In genomic region chr22:41096391-41096790, GRCh38 we compare ENCODE assay signal across 12 cellular contexts. TPM values are rescaled to one million over a fixed set of nuclear protein-coding genes. Genes with fewer than 3 reads are reported as not detected.
DNase-seq lines count a peak whose midpoint lies in the region; ATAC-seq and TF ChIP-seq lines count a peak whose summit lies in the region.
"Had no signal": no experiment of that assay in that cellular context is flagged by ENCODE, and none has a peak within 500 bp of the region (broad histone marks: within the 10 kb centered on the region; RNA-seq: fewer than 3 reads in every experiment).

No MANE protein-coding gene starts in this region.

- H3K4me1 ChIP-seq in effector memory CD4-positive, alpha-beta T cell (ENCODE audit: control insufficient read depth, insufficient read depth, low read length, poor library complexity, severe bottlenecking): peaks cover 14% of the 10 kb centered on the region

- H3K4me1 Mint-ChIP-seq in activated naive CD4-positive, alpha-beta T cell treated with anti-CD3 and anti-CD28 coated beads, Interleukin-2, amount 50 U/mL, for 24 hours: peaks cover 67% of the 10 kb centered on the region
- peaks cover 60% of the 10 kb centered on the region for H3K4me1 Mint-ChIP-seq in activated naive CD4-positive, alpha-beta T cell treated with anti-CD3 and anti-CD28 coated beads, Interleukin-2, amount 10 ng/mL, durations not matched to agents 7 days and 5 days
- H3K4me1 Mint-ChIP-seq in T-helper 17 cell (peaks cover 52% of the 10 kb centered on the region), glutamatergic neuron (ENCODE audit: low read depth, unreplicated experiment) (peaks cover 27% of the 10 kb centered on the region)
- peaks cover 25 to 65% of the 10 kb centered on the region in 2 donors for H3K4me1 Mint-ChIP-seq in stimulated activated naive B cell treated with anti-CD40 and anti-IgM and Interleukin-4, amounts not matched to agents 10 μg/mL and 1 μg/mL and 100 μg/mL, for 72 hours

- ATAC-seq in T-helper 17 cell (no peak), GM18517 (IDR thresholded peaks at IDR 0.05; ENCODE audit: unreplicated experiment) (no peak)
- no peak for ATAC-seq in stimulated activated naive B cell treated with anti-CD40 and anti-IgM and Interleukin-4, amounts not matched to agents 10 μg/mL and 1 μg/mL and 100 μg/mL, for 72 hours (replicated peaks)
- ATAC-seq: foreskin keratinocyte had no signal

- no peaks in the 10 kb centered on the region for H3K27me3 Mint-ChIP-seq in activated naive CD4-positive, alpha-beta T cell treated with anti-CD3 and anti-CD28 coated beads, Interleukin-2, amount 50 U/mL, for 24 hours
- H3K27me3 Mint-ChIP-seq in activated naive CD4-positive, alpha-beta T cell treated with anti-CD3 and anti-CD28 coated beads, Interleukin-2, amount 10 ng/mL, durations not matched to agents 7 days and 5 days: peaks cover 4% of the 10 kb centered on the region
- no peaks in the 10 kb centered on the region for H3K27me3 Mint-ChIP-seq in T-helper 17 cell
- peaks cover 5% of the 10 kb centered on the region for H3K27me3 Mint-ChIP-seq in glutamatergic neuron (ENCODE audit: unreplicated experiment)
- no peaks in the 10 kb centered on the region for H3K27me3 Mint-ChIP-seq in stimulated activated naive B cell treated with anti-CD40 and anti-IgM and Interleukin-4, amounts not matched to agents 10 μg/mL and 1 μg/mL and 100 μg/mL, for 72 hours

- no peaks in the 10 kb centered on the region for H3K9me3 Mint-ChIP-seq in activated naive CD4-positive, alpha-beta T cell treated with anti-CD3 and anti-CD28 coated beads, Interleukin-2, amount 50 U/mL, for 24 hours
- H3K9me3 Mint-ChIP-seq in activated naive CD4-positive, alpha-beta T cell treated with anti-CD3 and anti-CD28 coated beads, Interleukin-2, amount 10 ng/mL, durations not matched to agents 7 days and 5 days: no peaks in the 10 kb centered on the region
- peaks cover 17% of the 10 kb centered on the region for H3K9me3 Mint-ChIP-seq in glutamatergic neuron (ENCODE audit: unreplicated experiment)
- H3K9me3 Mint-ChIP-seq in stimulated activated naive B cell treated with anti-CD40 and anti-IgM and Interleukin-4, amounts not matched to agents 10 μg/mL and 1 μg/mL and 100 μg/mL, for 72 hours: no peaks in the 10 kb centered on the region

- peak overlapping the region; percentile 100 for H3K4me3 Mint-ChIP-seq in activated naive CD4-positive, alpha-beta T cell treated with anti-CD3 and anti-CD28 coated beads, Interleukin-2, amount 50 U/mL, for 24 hours
- H3K4me3 Mint-ChIP-seq in activated naive CD4-positive, alpha-beta T cell treated with anti-CD3 and anti-CD28 coated beads, Interleukin-2, amount 10 ng/mL, durations not matched to agents 7 days and 5 days: no peak overlapping the region
- H3K4me3 Mint-ChIP-seq in T-helper 17 cell (peak overlapping the region; percentile 77), glutamatergic neuron (ENCODE audit: unreplicated experiment) (peak overlapping the region; percentile 96)
- peak overlapping the region; percentile 19 to 41 for H3K4me3 Mint-ChIP-seq in stimulated activated naive B cell treated with anti-CD40 and anti-IgM and Interleukin-4, amounts not matched to agents 10 μg/mL and 1 μg/mL and 100 μg/mL, for 72 hours

- H3K27ac Mint-ChIP-seq in activated naive CD4-positive, alpha-beta T cell treated with anti-CD3 and anti-CD28 coated beads, Interleukin-2, amount 50 U/mL, for 24 hours: peak overlapping the region; percentile 77
- no peak overlapping the region for H3K27ac Mint-ChIP-seq in activated naive CD4-positive, alpha-beta T cell treated with anti-CD3 and anti-CD28 coated beads, Interleukin-2, amount 10 ng/mL, durations not matched to agents 7 days and 5 days
- H3K27ac Mint-ChIP-seq in T-helper 17 cell (peak overlapping the region; percentile 74), glutamatergic neuron (ENCODE audit: unreplicated experiment) (no peak overlapping the region)
- H3K27ac Mint-ChIP-seq in stimulated activated naive B cell treated with anti-CD40 and anti-IgM and Interleukin-4, amounts not matched to agents 10 μg/mL and 1 μg/mL and 100 μg/mL, for 72 hours: no peak overlapping the region

- no peaks in the 10 kb centered on the region for H3K36me3 ChIP-seq in effector memory CD4-positive, alpha-beta T cell (ENCODE audit: control insufficient read depth, insufficient read depth, low read length)
- H3K36me3 ChIP-seq: tibial nerve had no signal

- H3K27me3 ChIP-seq in effector memory CD4-positive, alpha-beta T cell (replicated peaks; ENCODE audit: control insufficient read depth, insufficient read depth, low read length, poor library complexity, severe bottlenecking): no peaks in the 10 kb centered on the region
- H3K27me3 ChIP-seq: foreskin keratinocyte, tibial nerve had no signal

- H3K36me3 Mint-ChIP-seq in activated naive CD4-positive, alpha-beta T cell treated with anti-CD3 and anti-CD28 coated beads, Interleukin-2, amount 50 U/mL, for 24 hours: peaks cover 6% of the 10 kb centered on the region
- H3K36me3 Mint-ChIP-seq in activated naive CD4-positive, alpha-beta T cell treated with anti-CD3 and anti-CD28 coated beads, Interleukin-2, amount 10 ng/mL, durations not matched to agents 7 days and 5 days: peaks cover 49% of the 10 kb centered on the region
- peaks cover 7% of the 10 kb centered on the region for H3K36me3 Mint-ChIP-seq in T-helper 17 cell (ENCODE audit: low read depth)
- H3K36me3 Mint-ChIP-seq in glutamatergic neuron (ENCODE audit: unreplicated experiment): peaks cover 6% of the 10 kb centered on the region
- peaks cover 32 to 52% of the 10 kb centered on the region in 2 donors for H3K36me3 Mint-ChIP-seq in stimulated activated naive B cell treated with anti-CD40 and anti-IgM and Interleukin-4, amounts not matched to agents 10 μg/mL and 1 μg/mL and 100 μg/mL, for 72 hours

- no peak for DNase-seq in activated naive CD4-positive, alpha-beta T cell treated with anti-CD3 and anti-CD28 coated beads, Interleukin-2, amount 10 ng/mL, durations not matched to agents 7 days and 5 days
- no peak for DNase-seq in T-helper 17 cell
- DNase-seq in glutamatergic neuron: no peak
- no peak for DNase-seq in stimulated activated naive B cell treated with anti-CD40 and anti-IgM and Interleukin-4, amounts not matched to agents 10 μg/mL and 1 μg/mL and 100 μg/mL, for 72 hours
- DNase-seq in effector memory CD4-positive, alpha-beta T cell: no peak
- no peak for DNase-seq in cortex of kidney (lab: John Stamatoyannopoulos, UW)
- DNase-seq: caudate nucleus, foreskin keratinocyte, NCI-H187 had no signal

- no peaks in the 10 kb centered on the region for H3K9me3 ChIP-seq in T-helper 17 cell (ENCODE audit: control insufficient read depth, low read length, poor library complexity, severe bottlenecking)
- H3K9me3 ChIP-seq in effector memory CD4-positive, alpha-beta T cell (ENCODE audit: control insufficient read depth, low read length): no peaks in the 10 kb centered on the region
- H3K9me3 ChIP-seq: tibial nerve had no signal

- CTCF ChIA-PET in activated naive CD4-positive, alpha-beta T cell treated with anti-CD3 and anti-CD28 coated beads, Interleukin-2, amount 10 ng/mL, durations not matched to agents 7 days and 5 days (lab: Charles Lee): interaction anchor here (0.9 kb wide), 1 partner anchor 174 kb away, joined by 3 read pairs; no protein-coding TSS in a partner anchor

- no peak overlapping the region for H3K4me3 ChIP-seq in effector memory CD4-positive, alpha-beta T cell (ENCODE audit: insufficient read depth, low read depth, low read length, poor library complexity, severe bottlenecking)
- H3K4me3 ChIP-seq: tibial nerve had no signal

- TF ChIP-seq CTCF in glutamatergic neuron (IDR thresholded peaks at IDR 0.05; ENCODE audit: partially characterized antibody, unreplicated experiment): no peak

- no peak overlapping the region for H3K27ac ChIP-seq in effector memory CD4-positive, alpha-beta T cell (ENCODE audit: insufficient read depth, low read length, poor library complexity, severe bottlenecking)
- H3K27ac ChIP-seq: foreskin keratinocyte had no signal

RNA-seq across cellular contexts. Expression of gene EP300, which starts 4.0 kb away (rescaled TPM):
- total RNA-seq in T-helper 17 cell (100 to 1,000 TPM; 168 to 174 TPM), glutamatergic neuron (ENCODE audit: unreplicated experiment) (127 TPM)

Comparison
In these comparisons a context has a peak if more than half of its experiments do, and no peak if none do; other contexts are left out.
1. H3K27ac Mint-ChIP-seq: peak in activated naive CD4-positive, alpha-beta T cell treated with anti-CD3 and anti-CD28 coated beads, Interleukin-2, amount 50 U/mL, for 24 hours (single experiment) and T-helper 17 cell (single experiment); none in activated naive CD4-positive, alpha-beta T cell treated with anti-CD3 and anti-CD28 coated beads, Interleukin-2, amount 10 ng/mL, durations not matched to agents 7 days and 5 days (single experiment), glutamatergic neuron (single experiment) and stimulated activated naive B cell treated with anti-CD40 and anti-IgM and Interleukin-4, amounts not matched to agents 10 μg/mL and 1 μg/mL and 100 μg/mL, for 72 hours (single experiment).